ENCODE assay signal across 15 cellular contexts in genomic region chr5:107893642-107894041, GRCh38.
DNase-seq lines count a peak whose midpoint lies in the region; ATAC-seq and TF ChIP-seq lines count a peak whose summit lies in the region.
"Had no signal": no experiment of that assay in that cellular context is flagged by ENCODE, and none has a peak within 500 bp of the region (broad histone marks: within the 10 kb centered on the region; RNA-seq: fewer than 3 reads in every experiment).

No MANE protein-coding gene starts in this region.

- H3K36me3 ChIP-seq in brain microvascular endothelial cell (replicated peaks): no peaks in the 10 kb centered on the region
- H3K36me3 ChIP-seq: esophagus muscularis mucosa had no signal

- H3K27me3 Mint-ChIP-seq in T-cell: no peaks in the 10 kb centered on the region
- H3K27me3 Mint-ChIP-seq: activated naive CD4-positive, alpha-beta T cell treated with anti-CD3 and anti-CD28 coated beads, Interleukin-2, amount 50 U/mL, for 24 hours had no signal

- no peak overlapping the region for H3K27ac ChIP-seq in brain microvascular endothelial cell
- H3K27ac ChIP-seq: esophagus muscularis mucosa, PC-9 had no signal

- H3K27ac Mint-ChIP-seq in T-cell: no peak overlapping the region
- H3K27ac Mint-ChIP-seq: activated naive CD4-positive, alpha-beta T cell treated with anti-CD3 and anti-CD28 coated beads, Interleukin-2, amount 50 U/mL, for 24 hours had no signal

- H3K27me3 ChIP-seq in brain microvascular endothelial cell (replicated peaks): no peaks in the 10 kb centered on the region
- H3K27me3 ChIP-seq: esophagus muscularis mucosa had no signal

- CTCF ChIA-PET in T-cell (lab: Charles Lee): no interaction called here

- TF ChIP-seq CTCF in fibroblast of mammary gland (conservative IDR thresholded peaks at IDR 0.05; ENCODE audit: control insufficient read depth, insufficient read depth, low read depth, low read length): no peak
- no peak for TF ChIP-seq CTCF in brain microvascular endothelial cell (IDR thresholded peaks at IDR 0.05; ENCODE audit: low read depth, low read length, missing control alignments)

- H3K36me3 Mint-ChIP-seq in T-cell: peaks cover 20% of the 10 kb centered on the region

- H3K9me3 Mint-ChIP-seq in T-cell: no peaks in the 10 kb centered on the region
- H3K9me3 Mint-ChIP-seq: activated naive CD4-positive, alpha-beta T cell treated with anti-CD3 and anti-CD28 coated beads, Interleukin-2, amount 50 U/mL, for 24 hours had no signal

- H3K4me1 Mint-ChIP-seq in T-cell: peaks cover 0 to 7% (median 0%) of the 10 kb centered on the region in 3 donors

- H3K4me3 Mint-ChIP-seq in T-cell: no peak overlapping the region
- H3K4me3 Mint-ChIP-seq: activated naive CD4-positive, alpha-beta T cell treated with anti-CD3 and anti-CD28 coated beads, Interleukin-2, amount 50 U/mL, for 24 hours had no signal

- in situ Hi-C loops in brain microvascular endothelial cell (cut with HindIII; ENCODE audit: low pct_ligation_motif_present, low sequenced_read_pairs): no loop called here

- POLR2A ChIA-PET in T-cell (lab: Charles Lee): no interaction called here

- no peak overlapping the region for H3K4me3 ChIP-seq in fibroblast of mammary gland (ENCODE audit: control insufficient read depth, low read depth, low read length)
- H3K4me3 ChIP-seq in brain microvascular endothelial cell (ENCODE audit: low read depth, low read length): no peak overlapping the region
- H3K4me3 ChIP-seq: PC-9 had no signal

- DNase-seq in GM04504 (ENCODE audit: low read depth): peak; percentile 58
- DNase-seq in OCI-M1 (lab: John Stamatoyannopoulos, UW): peak; percentile 41
- DNase-seq in fibroblast of mammary gland (ENCODE audit: low read depth): peak; percentile 75
- peak; percentile 95 for DNase-seq in renal cortical epithelial cell (ENCODE audit: low read depth)
- DNase-seq in superior temporal gyrus (ENCODE audit: extremely low spot score): no peak
- no peak for DNase-seq in brain microvascular endothelial cell
- DNase-seq in activated naive CD4-positive, alpha-beta T cell treated with anti-CD3 and anti-CD28 coated beads, Interleukin-2, amount 50 U/mL, for 16 hours: no peak
- DNase-seq in T-cell: no peak
- DNase-seq: GOT3; midbrain; NCI-H146; PC-9; stimulated activated naive CD4-positive, alpha-beta T cell treated with Interleukin-2 at 50 U/mL for 16 hours had no signal

- ATAC-seq in T-cell (replicated peaks in 1 of 4): no peak

Comparison
In these comparisons a context has a peak if more than half of its experiments do, and no peak if none do; other contexts are left out.
1. DNase-seq: peak in GM04504 (single experiment), OCI-M1 (single experiment), fibroblast of mammary gland (single experiment) and renal cortical epithelial cell (single experiment); none in superior temporal gyrus (single experiment), brain microvascular endothelial cell (single experiment), activated naive CD4-positive, alpha-beta T cell treated with anti-CD3 and anti-CD28 coated beads, Interleukin-2, amount 50 U/mL, for 16 hours (single experiment) and T-cell (0 of 34).